Comparison of ENCODE assay signal across 1 cellular context in the genomic region with DNA sequence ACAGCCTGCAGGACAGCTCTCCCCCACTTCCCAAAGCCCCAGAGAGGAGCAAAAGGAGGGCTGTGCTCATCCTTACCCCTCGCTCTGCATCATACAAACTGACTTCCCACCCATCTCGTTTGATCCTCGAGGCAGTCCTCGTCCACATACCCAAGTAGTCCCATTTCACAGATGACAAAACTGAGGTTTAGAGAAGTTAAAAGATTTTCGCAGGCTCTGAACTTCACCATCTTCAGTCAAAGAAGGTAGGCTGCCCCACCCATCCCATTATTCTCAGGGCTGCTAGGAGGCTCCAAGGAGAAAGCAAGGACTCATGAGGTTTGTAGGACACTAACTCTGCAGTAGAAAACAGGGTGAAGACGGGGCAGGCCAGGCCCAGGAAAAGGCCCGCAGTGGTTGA.
TF ChIP-seq lines count a peak whose summit lies in the region.

No MANE protein-coding gene starts in this region.

TF ChIP-seq in HCT116, 20 proteins besides CTCF, POLR2A, EP300 and RAD21 (continued from another document):
- TF ChIP-seq, protein P1, sequence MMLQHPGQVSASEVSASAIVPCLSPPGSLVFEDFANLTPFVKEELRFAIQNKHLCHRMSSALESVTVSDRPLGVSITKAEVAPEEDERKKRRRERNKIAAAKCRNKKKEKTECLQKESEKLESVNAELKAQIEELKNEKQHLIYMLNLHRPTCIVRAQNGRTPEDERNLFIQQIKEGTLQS (IDR thresholded peaks at IDR 0.05): no peak
- TF ChIP-seq FOSL1 (IDR thresholded peaks at IDR 0.05; ENCODE audit: low read depth): no peak
TF ChIP-seq in HCT116: peak in this region for 0.
